23 cellular contexts compared by ENCODE assay signal in the genomic region with DNA sequence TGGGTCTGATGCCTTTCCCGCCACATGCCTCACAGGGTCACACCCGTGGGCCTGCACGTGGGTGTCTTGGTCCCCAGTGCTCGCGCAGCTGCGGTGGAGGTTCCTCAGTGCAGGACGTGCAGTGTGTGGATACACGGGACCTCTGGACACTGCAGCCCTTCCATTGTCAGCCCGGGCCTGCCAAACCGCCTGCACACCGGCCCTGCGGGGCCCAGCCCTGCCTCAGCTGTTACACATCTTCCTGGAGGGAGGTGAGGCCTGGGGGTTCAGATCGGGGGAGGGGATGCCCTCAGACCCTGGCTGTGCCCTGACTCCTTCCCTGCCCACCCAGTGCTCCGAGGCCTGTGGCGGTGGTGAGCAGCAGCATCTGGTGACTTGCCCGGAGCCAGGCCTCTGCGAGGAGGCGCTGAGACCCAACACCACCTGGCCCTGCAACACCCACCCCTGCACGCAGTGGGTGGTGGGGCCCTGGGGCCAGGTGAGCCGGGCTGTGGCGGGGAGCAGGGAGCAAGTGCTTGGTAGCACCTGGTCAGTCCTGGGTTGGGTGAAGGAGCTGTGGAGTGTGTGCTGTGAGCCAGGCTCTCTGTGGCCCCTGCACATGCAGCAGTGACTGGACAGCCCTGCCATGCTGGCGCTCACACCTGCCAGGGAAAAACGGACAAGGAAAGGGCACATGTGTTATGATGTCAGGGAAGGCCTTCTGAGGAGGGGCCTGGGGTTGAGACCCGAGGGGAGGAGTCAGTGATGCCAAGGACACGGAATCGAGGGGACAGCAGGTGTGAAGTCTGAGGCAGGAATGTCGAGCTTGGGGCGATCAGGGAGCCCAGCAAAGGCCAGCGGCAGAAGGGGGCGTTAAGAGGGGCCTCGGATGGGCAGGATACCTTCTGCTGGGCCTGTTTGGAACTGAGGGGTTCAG.
A peak's percentile ranks its signal among the peaks of the same experiment; 100 is the strongest.
DNase-seq lines count a peak whose midpoint lies in the region; ATAC-seq and TF ChIP-seq lines count a peak whose summit lies in the region.
"Had no signal": no experiment of that assay in that cellular context is flagged by ENCODE, and none has a peak within 500 bp of the region (broad histone marks: within the 10 kb centered on the region; RNA-seq: fewer than 3 reads in every experiment).

No MANE protein-coding gene starts in this region.

- H3K79me2 ChIP-seq in trophoblast cell (ENCODE audit: control insufficient read depth, insufficient read depth, low read length, poor library complexity): no peaks in the 10 kb centered on the region
- H3K79me2 ChIP-seq in mesendoderm (ENCODE audit: control insufficient read depth, insufficient read depth, low read length): no peaks in the 10 kb centered on the region

- peaks cover 12 to 16% of the 10 kb centered on the region in 2 experiments for H3K4me1 ChIP-seq in trophoblast cell (ENCODE audit: control insufficient read depth in 1 of 2, insufficient read depth in 2 of 2, low read length in 2 of 2)
- H3K4me1 ChIP-seq in mesendoderm (ENCODE audit: control insufficient read depth, low read depth, low read length): no peaks in the 10 kb centered on the region
- H3K4me1 ChIP-seq: HAP-1 had no signal

- no peak overlapping the region for H2BK5ac ChIP-seq in trophoblast cell (ENCODE audit: low read depth, low read length, poor library complexity)
- H2BK5ac ChIP-seq in mesendoderm (ENCODE audit: low read length): no peak overlapping the region

- H3K18ac ChIP-seq in trophoblast cell (ENCODE audit: low read length): no peak overlapping the region
- H3K18ac ChIP-seq in mesendoderm (ENCODE audit: low read length): no peak overlapping the region

- no peak for TF ChIP-seq CTCF in omental fat pad (IDR thresholded peaks at IDR 0.05)

- WGBS in trophoblast cell (ENCODE audit: extremely low coverage, insufficient coverage, insufficient read length): no CpG with 5 or more reads among the region's 31 CpGs
- WGBS in mesendoderm (ENCODE audit: extremely low coverage, insufficient coverage, low lambda C conversion rate): no CpG with 5 or more reads among the region's 31 CpGs

- H3K27me3 ChIP-seq in trophoblast cell (ENCODE audit: insufficient read depth, low read length) (no peaks in the 10 kb centered on the region), mesendoderm (ENCODE audit: insufficient read depth, low read length, poor library complexity) (no peaks in the 10 kb centered on the region)
- H3K27me3 ChIP-seq: gastrocnemius medialis, Peyer's patch, right atrium auricular region had no signal

- intact Hi-C loops in dendritic cell treated with granulocyte-macrophage colony-stimulating factor and Interleukin-4, amounts not matched to agents 40 ng/mL and 50 ng/mL, for 4 days (cut with micrococcal nuclease): no loop called here

- H3K36me3 ChIP-seq in trophoblast cell (ENCODE audit: control insufficient read depth in 1 of 2, insufficient read depth in 2 of 2, low read length in 2 of 2) (no peaks in the 10 kb centered on the region), mesendoderm (ENCODE audit: control insufficient read depth, insufficient read depth, low read length) (no peaks in the 10 kb centered on the region)
- H3K36me3 ChIP-seq: gastrocnemius medialis, HAP-1, Peyer's patch, right atrium auricular region, thoracic aorta had no signal

- H3K4me2 ChIP-seq in trophoblast cell (ENCODE audit: low read length): no peak overlapping the region
- no peak overlapping the region for H3K4me2 ChIP-seq in mesendoderm (ENCODE audit: low read length)
- H3K4me2 ChIP-seq: A549 had no signal

- peak overlapping the region; percentile 38 for H3K27ac Mint-ChIP-seq in dendritic cell treated with granulocyte-macrophage colony-stimulating factor and Interleukin-4, amounts not matched to agents 40 ng/mL and 50 ng/mL, for 4 days

- no peak overlapping the region for H3K56ac ChIP-seq in mesendoderm (ENCODE audit: low read length)

- H2BK15ac ChIP-seq in mesendoderm (replicated peaks; ENCODE audit: low read depth): no peak overlapping the region

- H3K4me3 Mint-ChIP-seq in dendritic cell treated with granulocyte-macrophage colony-stimulating factor and Interleukin-4, amounts not matched to agents 40 ng/mL and 50 ng/mL, for 4 days: no peak overlapping the region
- H3K4me3 Mint-ChIP-seq: naive thymus-derived CD8-positive, alpha-beta T cell had no signal

- H4K12ac ChIP-seq in trophoblast cell (ENCODE audit: low read depth, low read length): no peak overlapping the region

- H3K4ac ChIP-seq in trophoblast cell (ENCODE audit: low read depth, low read length): no peak overlapping the region
- H3K4ac ChIP-seq in mesendoderm (ENCODE audit: low read depth, low read length): no peak overlapping the region

- H3K9me3 Mint-ChIP-seq in dendritic cell treated with granulocyte-macrophage colony-stimulating factor and Interleukin-4, amounts not matched to agents 40 ng/mL and 50 ng/mL, for 4 days: no peaks in the 10 kb centered on the region
- H3K9me3 Mint-ChIP-seq: CD8-positive, alpha-beta memory T cell; naive thymus-derived CD8-positive, alpha-beta T cell had no signal

- no peak for ATAC-seq in omental fat pad (ENCODE audit: low FRiP score)
- ATAC-seq: gastrocnemius medialis; left ventricle myocardium superior; naive thymus-derived CD8-positive, alpha-beta T cell had no signal

- H3K9me3 ChIP-seq in trophoblast cell (ENCODE audit: insufficient read depth, low read depth, low read length): no peaks in the 10 kb centered on the region
- H3K9me3 ChIP-seq: A549, gastrocnemius medialis, HAP-1, Peyer's patch, right atrium auricular region, thoracic aorta had no signal

- H3K9ac ChIP-seq in trophoblast cell (ENCODE audit: low read length) (no peak overlapping the region), mesendoderm (ENCODE audit: low read length) (no peak overlapping the region)

- H4K91ac ChIP-seq in trophoblast cell (ENCODE audit: low read depth, low read length): no peak overlapping the region

- DNase-seq in SHP77 (lab: John Stamatoyannopoulos, UW) (peak; percentile 32 to 72), SHP77 treated with DMSO at 0.1 percent for 48 hours (lab: John Stamatoyannopoulos, UW) (no peak), COLO668 (lab: John Stamatoyannopoulos, UW; ENCODE audit: unreplicated experiment) (peak; percentile 86), omental fat pad (ENCODE audit: low spot score) (peak; percentile 14), trophoblast cell (no peak), SIG-M5 treated with dmso at 0.1 percent for 504 hours (lab: John Stamatoyannopoulos, UW; ENCODE audit: unreplicated experiment) (no peak), mesendoderm (no peak)
- DNase-seq: activated T-cell treated with anti-CD3 and anti-CD28 coated beads for 4 hours; amniotic stem cell; CD8-positive, alpha-beta memory T cell; GDM1; left ventricle myocardium superior; NCI-H2081; NCI-H526 treated with DMSO at 0.1 percent for 48 hours; stimulated activated CD4-positive, alpha-beta T cell treated with anti-CD3 and anti-CD28 coated beads, Interleukin-2, amount 100 ng/mL, for 24 hours had no signal

- peaks cover 20% of the 10 kb centered on the region for H3K4me1 Mint-ChIP-seq in dendritic cell treated with granulocyte-macrophage colony-stimulating factor and Interleukin-4, amounts not matched to agents 40 ng/mL and 50 ng/mL, for 4 days (ENCODE audit: low read depth)

- H4K5ac ChIP-seq in mesendoderm (ENCODE audit: low read length): no peak overlapping the region

- H3K27me3 Mint-ChIP-seq in dendritic cell treated with granulocyte-macrophage colony-stimulating factor and Interleukin-4, amounts not matched to agents 40 ng/mL and 50 ng/mL, for 4 days: peaks cover 4% of the 10 kb centered on the region

- no peak overlapping the region for H3K14ac ChIP-seq in trophoblast cell (ENCODE audit: low read length)

- no peak overlapping the region for H3K27ac ChIP-seq in trophoblast cell (ENCODE audit: low read depth, low read length)
- no peak overlapping the region for H3K27ac ChIP-seq in mesendoderm (ENCODE audit: low read depth, low read length)
- H3K27ac ChIP-seq: gastrocnemius medialis, Peyer's patch, right atrium auricular region, thoracic aorta had no signal

- H2BK12ac ChIP-seq in trophoblast cell (ENCODE audit: low read length): no peak overlapping the region

- H2BK120ac ChIP-seq in trophoblast cell (ENCODE audit: insufficient read depth, low read length, poor library complexity): no peak overlapping the region
- H2BK120ac ChIP-seq in mesendoderm (ENCODE audit: low read depth, low read length): no peak overlapping the region

- H3K79me1 ChIP-seq in trophoblast cell (ENCODE audit: low read length): peaks cover 7% of the 10 kb centered on the region
- H3K79me1 ChIP-seq in mesendoderm (ENCODE audit: low read length): no peaks in the 10 kb centered on the region

- no peak overlapping the region for H2AFZ ChIP-seq in trophoblast cell (ENCODE audit: insufficient read depth, low read length, poor library complexity)

- H3K4me3 ChIP-seq in trophoblast cell (ENCODE audit: low read depth, low read length) (no peak overlapping the region), mesendoderm (ENCODE audit: low read length) (no peak overlapping the region)
- H3K4me3 ChIP-seq: A549, gastrocnemius medialis, HAP-1, Peyer's patch, right atrium auricular region, thoracic aorta had no signal

- H2AK5ac ChIP-seq in trophoblast cell (ENCODE audit: low read length) (no peak overlapping the region), mesendoderm (ENCODE audit: low read length) (no peak overlapping the region)

- no peak overlapping the region for H4K8ac ChIP-seq in trophoblast cell (ENCODE audit: low read depth, low read length)
- H4K8ac ChIP-seq in mesendoderm (ENCODE audit: low read depth, low read length): no peak overlapping the region

- H3K36me3 Mint-ChIP-seq in dendritic cell treated with granulocyte-macrophage colony-stimulating factor and Interleukin-4, amounts not matched to agents 40 ng/mL and 50 ng/mL, for 4 days (ENCODE audit: low read depth): peaks cover 37% of the 10 kb centered on the region
- H3K36me3 Mint-ChIP-seq: naive thymus-derived CD8-positive, alpha-beta T cell had no signal

- H3K23ac ChIP-seq in trophoblast cell (ENCODE audit: low read length): no peak overlapping the region
- H3K23ac ChIP-seq in mesendoderm (ENCODE audit: low read length): no peak overlapping the region

Comparison
In these comparisons a context has a peak if more than half of its experiments do, and no peak if none do; other contexts are left out.
1. DNase-seq: peak in SHP77 (2 of 2), COLO668 (single experiment) and omental fat pad (single experiment); none in SHP77 treated with DMSO at 0.1 percent for 48 hours (single experiment), trophoblast cell (0 of 2), SIG-M5 treated with dmso at 0.1 percent for 504 hours (single experiment) and mesendoderm (single experiment).